In genomic region chr2:240685771-240686371, GRCh38 we compare ENCODE assay signal across 15 cellular contexts. TPM values are rescaled to one million over a fixed set of nuclear protein-coding genes. Genes with fewer than 3 reads are reported as not detected.
DNase-seq lines count a peak whose midpoint lies in the region; ATAC-seq and TF ChIP-seq lines count a peak whose summit lies in the region.
"Had no signal": no experiment of that assay in that cellular context is flagged by ENCODE, and none has a peak within 500 bp of the region (broad histone marks: within the 10 kb centered on the region; RNA-seq: fewer than 3 reads in every experiment).

No MANE protein-coding gene starts in this region.

- H3K27ac Mint-ChIP-seq in naive thymus-derived CD4-positive, alpha-beta T cell, result peak overlapping the region in 2 of 9 donors; percentile 11 to 35
- H3K27ac Mint-ChIP-seq: activated T-helper 1 cell treated with anti-CD3 and anti-CD28 coated beads, Interleukin-12 subunit alpha, Interleukin-12 subunit beta, Interleukin-2, Interleukin-4 antibody, amounts not matched to agents 30 ng/mL and 10 ng/mL and 1 ng/mL, durations not matched to agents 14 hours and 24 hours and 36 hours had no signal

- no peaks in the 10 kb centered on the region for H3K36me3 ChIP-seq in naive thymus-derived CD4-positive, alpha-beta T cell (ENCODE audit: control insufficient read depth in 2 of 3, insufficient read depth in 3 of 3, low read length in 3 of 3)
- H3K36me3 ChIP-seq: brain microvascular endothelial cell had no signal

- no peak overlapping the region for H3K4me3 Mint-ChIP-seq in naive thymus-derived CD4-positive, alpha-beta T cell
- H3K4me3 Mint-ChIP-seq: activated T-helper 1 cell treated with anti-CD3 and anti-CD28 coated beads, Interleukin-12 subunit alpha, Interleukin-12 subunit beta, Interleukin-2, Interleukin-4 antibody, amounts not matched to agents 30 ng/mL and 10 ng/mL and 1 ng/mL, durations not matched to agents 14 hours and 24 hours and 36 hours had no signal

- intact Hi-C loops in naive thymus-derived CD4-positive, alpha-beta T cell (cut with micrococcal nuclease), result no loop called here

- H3K4me3 ChIP-seq in naive thymus-derived CD4-positive, alpha-beta T cell (ENCODE audit: low read length), result no peak overlapping the region
- H3K4me3 ChIP-seq: smooth muscle cell had no signal

- H3K9me3 Mint-ChIP-seq in naive thymus-derived CD4-positive, alpha-beta T cell, result no peaks in the 10 kb centered on the region
- H3K9me3 Mint-ChIP-seq: activated T-helper 1 cell treated with anti-CD3 and anti-CD28 coated beads, Interleukin-12 subunit alpha, Interleukin-12 subunit beta, Interleukin-2, Interleukin-4 antibody, amounts not matched to agents 30 ng/mL and 10 ng/mL and 1 ng/mL, durations not matched to agents 14 hours and 24 hours and 36 hours had no signal

- H3K4me1 Mint-ChIP-seq in naive thymus-derived CD4-positive, alpha-beta T cell, result peaks cover 0 to 9% (median 2%) of the 10 kb centered on the region in 7 donors

- ATAC-seq in GM18873 (IDR thresholded peaks at IDR 0.05; ENCODE audit: low FRiP score, unreplicated experiment), result no peak
- no peak for ATAC-seq in GM18505 (IDR thresholded peaks at IDR 0.05; ENCODE audit: unreplicated experiment)
- no peak for ATAC-seq in GM19023 (IDR thresholded peaks at IDR 0.05; ENCODE audit: unreplicated experiment)
- no peak for ATAC-seq in naive thymus-derived CD4-positive, alpha-beta T cell
- ATAC-seq: esophagus mucosa had no signal

- CTCF ChIA-PET in naive thymus-derived CD4-positive, alpha-beta T cell (lab: Charles Lee), result no interaction called here

- H3K36me3 Mint-ChIP-seq in naive thymus-derived CD4-positive, alpha-beta T cell, result no peaks in the 10 kb centered on the region

- H3K9me3 ChIP-seq in naive thymus-derived CD4-positive, alpha-beta T cell (ENCODE audit: control insufficient read depth in 2 of 3, low read length in 3 of 3), result no peaks in the 10 kb centered on the region

- no peaks in the 10 kb centered on the region for H3K4me1 ChIP-seq in naive thymus-derived CD4-positive, alpha-beta T cell (ENCODE audit: control insufficient read depth in 2 of 2, insufficient read depth in 2 of 2, low read length in 2 of 2)

- POLR2A ChIA-PET in naive thymus-derived CD4-positive, alpha-beta T cell (lab: Charles Lee), result no interaction called here

- no peak for TF ChIP-seq POLR2A in GM18505 (IDR thresholded peaks at IDR 0.05; ENCODE audit: borderline replicate concordance, extremely low read depth, insufficient read depth, insufficient read length)

- H3K27me3 Mint-ChIP-seq in naive thymus-derived CD4-positive, alpha-beta T cell, result no peaks in the 10 kb centered on the region

- DNase-seq in 8988T, result peak; percentile 60
- DNase-seq in DMS79 treated with DMSO at 0.1 percent for 48 hours (lab: John Stamatoyannopoulos, UW), result peak; percentile 96
- peak; percentile 70 for DNase-seq in NCI-H510A (lab: John Stamatoyannopoulos, UW)
- DNase-seq in iPS-NIHi7 (ENCODE audit: extremely low spot score), result peak; percentile 66
- DNase-seq in naive thymus-derived CD4-positive, alpha-beta T cell, result no peak
- DNase-seq: brain microvascular endothelial cell, C1 segment of cervical spinal cord had no signal

- H3K27me3 ChIP-seq in naive thymus-derived CD4-positive, alpha-beta T cell (ENCODE audit: control insufficient read depth in 2 of 2, insufficient read depth in 2 of 2, low read length in 2 of 2), result no peaks in the 10 kb centered on the region
- H3K27me3 ChIP-seq: brain microvascular endothelial cell had no signal

- H3K27ac ChIP-seq in naive thymus-derived CD4-positive, alpha-beta T cell (ENCODE audit: low read depth, low read length), result no peak overlapping the region
- H3K27ac ChIP-seq: brain microvascular endothelial cell had no signal

RNA-seq across cellular contexts. Expression of gene AQP12B, which starts 3.2 kb away (rescaled TPM):
- total RNA-seq in naive thymus-derived CD4-positive, alpha-beta T cell, result not detected
- not detected for polyA plus RNA-seq in naive thymus-derived CD4-positive, alpha-beta T cell
- total RNA-seq: activated T-helper 1 cell treated with anti-CD3 and anti-CD28 coated beads, Interleukin-12 subunit alpha, Interleukin-12 subunit beta, Interleukin-2, Interleukin-4 antibody, amounts not matched to agents 30 ng/mL and 10 ng/mL and 1 ng/mL, durations not matched to agents 14 hours and 24 hours and 36 hours; esophagus mucosa; M059J; myocyte; smooth muscle cell had no signal
- polyA plus RNA-seq: smooth muscle cell had no signal

RNA-seq across cellular contexts. Expression of gene AQP12A, which starts 5.8 kb away (rescaled TPM):
- not detected for total RNA-seq in naive thymus-derived CD4-positive, alpha-beta T cell
- polyA plus RNA-seq in naive thymus-derived CD4-positive, alpha-beta T cell, result not detected
- total RNA-seq: activated T-helper 1 cell treated with anti-CD3 and anti-CD28 coated beads, Interleukin-12 subunit alpha, Interleukin-12 subunit beta, Interleukin-2, Interleukin-4 antibody, amounts not matched to agents 30 ng/mL and 10 ng/mL and 1 ng/mL, durations not matched to agents 14 hours and 24 hours and 36 hours; esophagus mucosa; M059J; myocyte; smooth muscle cell had no signal
- polyA plus RNA-seq: smooth muscle cell had no signal

Comparison
In these comparisons a context has a peak if more than half of its experiments do, and no peak if none do; other contexts are left out.
1. DNase-seq: peak in 8988T (single experiment), DMS79 treated with DMSO at 0.1 percent for 48 hours (single experiment), NCI-H510A (single experiment) and iPS-NIHi7 (single experiment); none in naive thymus-derived CD4-positive, alpha-beta T cell (0 of 9).